In genomic region chr18:24726727-24727539, GRCh38 we compare ENCODE assay signal across 8 cellular contexts.
DNase-seq lines count a peak whose midpoint lies in the region; ATAC-seq, FAIRE-seq and TF ChIP-seq lines count a peak whose summit lies in the region.

No MANE protein-coding gene starts in this region.

- TF ChIP-seq POLR2A in A549 (IDR thresholded peaks at IDR 0.05; ENCODE audit: low read length) (no peak), body of pancreas (IDR thresholded peaks at IDR 0.05) (no peak), spleen (IDR thresholded peaks at IDR 0.05) (no peak)

- peak; percentile 4 to 70 for DNase-seq in A549 (ENCODE audit: low read depth in 1 of 2, low spot score in 1 of 2)
- peak; percentile 15 for DNase-seq in GM18507 (ENCODE audit: extremely low spot score, insufficient read length, low read depth)
- peak; percentile 73 for DNase-seq in NCI-H1694 (lab: John Stamatoyannopoulos, UW)
- DNase-seq in T-helper 17 cell, result peak; percentile 23 to 34 (median 23)
- peak; percentile 60 to 70 (median 67) for DNase-seq in body of pancreas
- DNase-seq in iPS-NIHi7 (ENCODE audit: extremely low spot score), result peak; percentile 58
- DNase-seq in spleen, result no peak

- ATAC-seq in A549 (peak; percentile 71 to 72; a peak in 5 of 6 replicates), T-helper 17 cell (no peak), body of pancreas (peak; percentile 55), GM21390 (IDR thresholded peaks at IDR 0.05; ENCODE audit: unreplicated experiment) (no peak)

- TF ChIP-seq CTCF in A549 (IDR thresholded peaks at IDR 0.05) (peak; percentile 69), body of pancreas (IDR thresholded peaks at IDR 0.05) (peak; percentile 66 to 81 (median 77)), spleen (IDR thresholded peaks at IDR 0.05 in 8 of 11, conservative IDR thresholded peaks at IDR 0.05 in 3 of 11) (peak; percentile 31 to 80 (median 71))

- H3K36me3 ChIP-seq in body of pancreas (replicated peaks in 1 of 2; ENCODE audit: insufficient read depth in 1 of 2, low read depth in 2 of 2) (no peaks in the 10 kb centered on the region), spleen (no peaks in the 10 kb centered on the region)

- H3K27me3 Mint-ChIP-seq in T-helper 17 cell, result peaks cover 44% of the 10 kb centered on the region

- H3K27ac ChIP-seq in A549 (no peak overlapping the region), body of pancreas (no peak overlapping the region), spleen (no peak overlapping the region)

- no peaks in the 10 kb centered on the region for H3K4me1 ChIP-seq in A549
- H3K4me1 ChIP-seq in body of pancreas, result no peaks in the 10 kb centered on the region
- peaks cover 0 to 7% (median 0%) of the 10 kb centered on the region in 6 donors for H3K4me1 ChIP-seq in spleen

- CTCF ChIA-PET in A549 (lab: Yijun Ruan, JAX), result interaction anchor here (0.7 to 4.5 kb wide), 24 partner anchors 8 to 468 kb away, joined by 3 to 43 read pairs (median 3); no protein-coding TSS in a partner anchor

- no peak overlapping the region for H3K27ac Mint-ChIP-seq in T-helper 17 cell

- H3K4me3 ChIP-seq in A549 (no peak overlapping the region), body of pancreas (no peak overlapping the region), spleen (no peak overlapping the region)

- no peak for FAIRE-seq in A549 (lab: Jason Lieb, UNC)
- peak; percentile 76 for FAIRE-seq in GM18507 (lab: Jason Lieb, UNC)

- POLR2A ChIA-PET in A549 (lab: Yijun Ruan, JAX), result interaction anchor here (0.6 kb wide), 1 partner anchor 1272 kb away, joined by 4 read pairs; no protein-coding TSS in a partner anchor

- no peaks in the 10 kb centered on the region for H3K4me1 Mint-ChIP-seq in T-helper 17 cell

- TF ChIP-seq EP300 in A549 (IDR thresholded peaks at IDR 0.05), result no peak

- TF ChIP-seq RAD21 in A549 (conservative IDR thresholded peaks at IDR 0.05 in 1 of 2, IDR thresholded peaks at IDR 0.05 in 1 of 2), result peak; percentile 62 to 72

- H3K4me2 ChIP-seq in A549, result peak overlapping the region; percentile 28; the same call in 2 of the 3 replicates

- intact Hi-C loops in body of pancreas (cut with DNase I), result loop anchor here (10.0 kb wide), 2 partner anchors 122 to 182 kb away; no protein-coding TSS in a partner anchor
- intact Hi-C loops in spleen (cut with DNase I; ENCODE audit: low total_unique reads), result loop anchor here (5.0 to 10.0 kb wide), 2 partner anchors 240 to 372 kb away; no protein-coding TSS in a partner anchor

- H3K27me3 ChIP-seq in body of pancreas (no peaks in the 10 kb centered on the region), spleen (replicated peaks in 1 of 7) (peaks cover 0 to 18% (median 3%) of the 10 kb centered on the region in 7 donors)

- 21% methylated on average over 18 of the region's 18 CpGs for WGBS in A549 (ENCODE audit: missing lambda C conversion rate)
- WGBS in body of pancreas, 2 donors, result 38 to 41% methylated on average over 18 of the region's 18 CpGs
- WGBS in spleen, 5 donors, result 56 to 61% (median 59%) methylated on average over 18 of the region's 18 CpGs

- H3K9me3 ChIP-seq in A549 (no peaks in the 10 kb centered on the region), T-helper 17 cell (ENCODE audit: control insufficient read depth, low read length, poor library complexity, severe bottlenecking) (no peaks in the 10 kb centered on the region), body of pancreas (no peaks in the 10 kb centered on the region), spleen (no peaks in the 10 kb centered on the region)

- no peak overlapping the region for H3K4me3 Mint-ChIP-seq in T-helper 17 cell

- no peaks in the 10 kb centered on the region for H3K36me3 Mint-ChIP-seq in T-helper 17 cell (ENCODE audit: low read depth)

TF ChIP-seq in A549, 52 proteins besides CTCF, POLR2A, EP300 and RAD21:
- TF ChIP-seq KDM1A (IDR thresholded peaks at IDR 0.05; ENCODE audit: low read depth) (no peak), SMC3 (IDR thresholded peaks at IDR 0.05) (peak; percentile 72)

Comparison
In these comparisons a context has a peak if more than half of its experiments do, and no peak if none do; other contexts are left out.
1. ATAC-seq: peak in A549 (2 of 2) and body of pancreas (single experiment); none in T-helper 17 cell (single experiment) and GM21390 (single experiment).
2. Peak in every context shown above with its lines, with median percentiles within 50 percentile points of each other: CTCF ChIP-seq.